ENCODE assay signal across 8 cellular contexts in genomic region chr12:6278439-6279255, GRCh38. TPM values are rescaled to one million over a fixed set of nuclear protein-coding genes. Genes with fewer than 3 reads are reported as not detected.
DNase-seq lines count a peak whose midpoint lies in the region; ATAC-seq and TF ChIP-seq lines count a peak whose summit lies in the region.

No MANE protein-coding gene starts in this region.

- no peak overlapping the region for H3K27ac ChIP-seq in ectodermal cell (ENCODE audit: insufficient read depth, low read depth, low read length, poor library complexity, severe bottlenecking)
- peak overlapping the region; percentile 78 to 94 for H3K27ac ChIP-seq in lung (ENCODE audit: low read depth in 1 of 2, low read length in 1 of 2)

- H3K4me3 Mint-ChIP-seq in activated CD8-positive, alpha-beta T cell treated with anti-CD3 and anti-CD28 coated beads for 36 hours = peak overlapping the region; percentile 72

- CTCF ChIA-PET in activated CD8-positive, alpha-beta T cell treated with anti-CD3 and anti-CD28 coated beads for 36 hours (lab: Charles Lee) = interaction anchor here (0.5 to 10.0 kb wide), 55 partner anchors 9 to 290 kb away, joined by 3 to 160 read pairs (median 4); partner anchors contain the start of gene CD9

- in situ Hi-C loops in GM13976 (cut with MboI; ENCODE audit: low sequenced_read_pairs, unreplicated experiment) = no loop called here

- no peaks in the 10 kb centered on the region for H3K9me3 Mint-ChIP-seq in activated CD8-positive, alpha-beta T cell treated with anti-CD3 and anti-CD28 coated beads for 36 hours

- POLR2A ChIA-PET in activated CD8-positive, alpha-beta T cell treated with anti-CD3 and anti-CD28 coated beads for 36 hours (lab: Charles Lee) = interaction anchor here (0.5 to 1.6 kb wide), 5 partner anchors 66 to 259 kb away, joined by 3 to 4 read pairs (median 3); no protein-coding TSS in a partner anchor

- intact Hi-C loops in activated CD8-positive, alpha-beta T cell treated with anti-CD3 and anti-CD28 coated beads for 36 hours (cut with micrococcal nuclease) = no loop called here

- H3K4me1 Mint-ChIP-seq in activated CD8-positive, alpha-beta T cell treated with anti-CD3 and anti-CD28 coated beads for 36 hours (ENCODE audit: low read depth) = peaks cover 5% of the 10 kb centered on the region

- WGBS in ectodermal cell, 2 experiments = 14 to 15% methylated on average over 88 of the region's 88 CpGs
- 9 to 12% methylated on average over 70 to 88 of the region's 88 CpGs for WGBS in lung, 2 donors

- H3K9me3 ChIP-seq in ectodermal cell (ENCODE audit: control insufficient read depth, low read length) (no peaks in the 10 kb centered on the region), lung (ENCODE audit: control insufficient read depth in 2 of 2, insufficient read depth in 1 of 2, low read length in 1 of 2) (no peaks in the 10 kb centered on the region)

- H3K36me3 ChIP-seq in ectodermal cell (ENCODE audit: control insufficient read depth, insufficient read depth, low read length) = no peaks in the 10 kb centered on the region
- H3K36me3 ChIP-seq in lung (ENCODE audit: control insufficient read depth in 2 of 2, insufficient read depth in 2 of 2, low read length in 2 of 2) = no peaks in the 10 kb centered on the region

- H3K4me1 ChIP-seq in ectodermal cell (ENCODE audit: control insufficient read depth, insufficient read depth, low read length) = peaks cover 20% of the 10 kb centered on the region
- H3K4me1 ChIP-seq in lung (ENCODE audit: control insufficient read depth in 2 of 2, insufficient read depth in 2 of 2, low read length in 2 of 2) = peaks cover 0 to 15% of the 10 kb centered on the region in 2 donors

- H3K27me3 ChIP-seq in ectodermal cell (ENCODE audit: control insufficient read depth, insufficient read depth, low read length, poor library complexity, severe bottlenecking) (peaks cover 18% of the 10 kb centered on the region), lung (ENCODE audit: control insufficient read depth, insufficient read depth) (no peaks in the 10 kb centered on the region)

- peak; percentile 96 for TF ChIP-seq CTCF in GM13976 (IDR thresholded peaks at IDR 0.05; ENCODE audit: borderline replicate concordance, control extremely low read depth, extremely low read depth, insufficient read depth, missing control alignments)
- TF ChIP-seq CTCF in activated CD8-positive, alpha-beta T cell treated with anti-CD3 and anti-CD28 coated beads for 36 hours (IDR thresholded peaks at IDR 0.05) = peak; percentile 82
- peak; percentile 79 for TF ChIP-seq CTCF in lung (IDR thresholded peaks at IDR 0.05; ENCODE audit: control extremely low read depth, extremely low read depth)

- H3K36me3 Mint-ChIP-seq in activated CD8-positive, alpha-beta T cell treated with anti-CD3 and anti-CD28 coated beads for 36 hours (ENCODE audit: low read depth) = no peaks in the 10 kb centered on the region

- H3K4me3 ChIP-seq in ectodermal cell (ENCODE audit: insufficient read depth, low read depth, low read length) (peak overlapping the region; percentile 49), lung (peak overlapping the region; percentile 34)

- ATAC-seq in HG02981 (IDR thresholded peaks at IDR 0.05; ENCODE audit: unreplicated experiment) = peak; percentile 75
- peak; percentile 98 for ATAC-seq in activated CD8-positive, alpha-beta T cell treated with anti-CD3 and anti-CD28 coated beads for 36 hours
- ATAC-seq in lung (ENCODE audit: insufficient read depth, low FRiP score) = peak; percentile 87

- H3K27ac Mint-ChIP-seq in activated CD8-positive, alpha-beta T cell treated with anti-CD3 and anti-CD28 coated beads for 36 hours = peak overlapping the region; percentile 78

- DNase-seq in 8988T = peak; percentile 53
- DNase-seq in GM13976 (ENCODE audit: low spot score) = peak; percentile 93
- DNase-seq in NCI-H226 = peak; percentile 86
- DNase-seq in activated CD8-positive, alpha-beta T cell treated with anti-CD3 and anti-CD28 coated beads for 36 hours = peak; percentile 84
- peak; percentile 86 for DNase-seq in lung (ENCODE audit: low spot score)
- DNase-seq in stimulated activated CD4-positive, alpha-beta T cell treated with anti-CD3 and anti-CD28 coated beads, TNF-alpha, amount 100 ng/mL, for 1 hour (ENCODE audit: low read depth in 3 of 3, low spot score in 1 of 3) = peak; percentile 38 to 89 (median 77)

- peaks cover 21% of the 10 kb centered on the region for H3K27me3 Mint-ChIP-seq in activated CD8-positive, alpha-beta T cell treated with anti-CD3 and anti-CD28 coated beads for 36 hours

RNA-seq across cellular contexts. Expression of gene PLEKHG6, which starts 31.8 kb away (rescaled TPM):
- total RNA-seq in activated CD8-positive, alpha-beta T cell treated with anti-CD3 and anti-CD28 coated beads for 36 hours = not detected
- 3.3 TPM for polyA plus RNA-seq in ectodermal cell (2013, experiment 1 of 4)
- polyA plus RNA-seq in ectodermal cell (2013, experiment 2 of 4) = 3.1 TPM
- 2.1 TPM for polyA plus RNA-seq in ectodermal cell (2013, experiment 3 of 4)
- 2.6 TPM for polyA plus RNA-seq in ectodermal cell (2013, experiment 4 of 4)
- 1 to 10 TPM; 1.6 to 2.9 TPM for total RNA-seq in lung
- 1 to 10 TPM in 1 of 2 donors, under 1 TPM in 1; 0.74 to 2.9 TPM for polyA plus RNA-seq in lung
